In genomic region chr1:12113433-12114339, GRCh38 we compare ENCODE assay signal across 9 cellular contexts. TPM values are rescaled to one million over a fixed set of nuclear protein-coding genes. Genes with fewer than 3 reads are reported as not detected.
DNase-seq lines count a peak whose midpoint lies in the region; ATAC-seq and TF ChIP-seq lines count a peak whose summit lies in the region.
"Had no signal": no experiment of that assay in that cellular context is flagged by ENCODE, and none has a peak within 500 bp of the region (broad histone marks: within the 10 kb centered on the region; RNA-seq: fewer than 3 reads in every experiment).

No MANE protein-coding gene starts in this region.

- H3K36me3 ChIP-seq in CD8-positive, alpha-beta T cell (ENCODE audit: insufficient read depth, low read length): no peaks in the 10 kb centered on the region
- H3K36me3 ChIP-seq in HEK293 (ENCODE audit: control insufficient read depth in 2 of 2, insufficient read depth in 1 of 2, low read length in 2 of 2): no peaks in the 10 kb centered on the region
- no peaks in the 10 kb centered on the region for H3K36me3 ChIP-seq in right atrium auricular region

- H3K27me3 ChIP-seq in CD8-positive, alpha-beta T cell (ENCODE audit: insufficient read depth, low read length): no peaks in the 10 kb centered on the region
- no peaks in the 10 kb centered on the region for H3K27me3 ChIP-seq in right atrium auricular region

- POLR2A ChIA-PET in CD8-positive, alpha-beta T cell (lab: Charles Lee): interaction anchor here (0.6 kb wide), 1 partner anchor 48 kb away, joined by 3 read pairs; no protein-coding TSS in a partner anchor
- POLR2A ChIA-PET in HEK293 (lab: Yijun Ruan, JAX): no interaction called here

- H3K4me1 ChIP-seq in CD8-positive, alpha-beta T cell (ENCODE audit: insufficient read depth, low read length): no peaks in the 10 kb centered on the region
- no peaks in the 10 kb centered on the region for H3K4me1 ChIP-seq in HEK293 (ENCODE audit: control insufficient read depth, insufficient read depth, low read length)
- no peaks in the 10 kb centered on the region for H3K4me1 ChIP-seq in right atrium auricular region

- DNase-seq in CD8-positive, alpha-beta T cell: no peak
- DNase-seq in activated T-helper 1 cell treated with anti-CD3 and anti-CD28 coated beads, Interleukin-12 subunit alpha, Interleukin-12 subunit beta, Interleukin-2, Interleukin-4 antibody, amounts not matched to agents 30 ng/mL and 10 ng/mL and 1 ng/mL, durations not matched to agents 14 hours and 24 hours and 36 hours (ENCODE audit: low spot score): peak; percentile 15
- DNase-seq in right atrium auricular region (ENCODE audit: low spot score): no peak
- DNase-seq in OCI-M1 (lab: John Stamatoyannopoulos, UW): no peak
- DNase-seq in HuH-7.5 (ENCODE audit: low spot score): no peak
- DNase-seq in NOMO-1 (lab: John Stamatoyannopoulos, UW; ENCODE audit: unreplicated experiment in 2 of 2): no peak
- DNase-seq: activated gamma-delta T cell had no signal

- intact Hi-C loops in CD8-positive, alpha-beta T cell (cut with DNase I, micrococcal nuclease): no loop called here
- intact Hi-C loops in activated T-helper 1 cell treated with anti-CD3 and anti-CD28 coated beads, Interleukin-12 subunit alpha, Interleukin-12 subunit beta, Interleukin-2, Interleukin-4 antibody, amounts not matched to agents 30 ng/mL and 10 ng/mL and 1 ng/mL, durations not matched to agents 14 hours and 24 hours and 36 hours (cut with micrococcal nuclease): no loop called here

- peaks cover 3% of the 10 kb centered on the region for H3K4me1 Mint-ChIP-seq in CD8-positive, alpha-beta T cell (ENCODE audit: low read depth)
- peaks cover 23% of the 10 kb centered on the region for H3K4me1 Mint-ChIP-seq in activated T-helper 1 cell treated with anti-CD3 and anti-CD28 coated beads, Interleukin-12 subunit alpha, Interleukin-12 subunit beta, Interleukin-2, Interleukin-4 antibody, amounts not matched to agents 30 ng/mL and 10 ng/mL and 1 ng/mL, durations not matched to agents 14 hours and 24 hours and 36 hours (ENCODE audit: low read depth)

- no peak overlapping the region for H3K4me3 ChIP-seq in CD8-positive, alpha-beta T cell (ENCODE audit: low read depth, low read length)
- H3K4me3 ChIP-seq in HEK293 (ENCODE audit: low read depth, low read length): no peak overlapping the region
- no peak overlapping the region for H3K4me3 ChIP-seq in right atrium auricular region

- H3K9me3 ChIP-seq in CD8-positive, alpha-beta T cell (ENCODE audit: low read length): no peaks in the 10 kb centered on the region
- H3K9me3 ChIP-seq in HEK293 (ENCODE audit: control insufficient read depth, insufficient read depth, low read depth, low read length) (no peaks in the 10 kb centered on the region), right atrium auricular region (no peaks in the 10 kb centered on the region)

- no peak overlapping the region for H3K4me3 Mint-ChIP-seq in CD8-positive, alpha-beta T cell
- peak overlapping the region; percentile 40 for H3K4me3 Mint-ChIP-seq in activated T-helper 1 cell treated with anti-CD3 and anti-CD28 coated beads, Interleukin-12 subunit alpha, Interleukin-12 subunit beta, Interleukin-2, Interleukin-4 antibody, amounts not matched to agents 30 ng/mL and 10 ng/mL and 1 ng/mL, durations not matched to agents 14 hours and 24 hours and 36 hours

- no peaks in the 10 kb centered on the region for H3K27me3 Mint-ChIP-seq in CD8-positive, alpha-beta T cell (ENCODE audit: low read depth)
- peaks cover 2% of the 10 kb centered on the region for H3K27me3 Mint-ChIP-seq in activated T-helper 1 cell treated with anti-CD3 and anti-CD28 coated beads, Interleukin-12 subunit alpha, Interleukin-12 subunit beta, Interleukin-2, Interleukin-4 antibody, amounts not matched to agents 30 ng/mL and 10 ng/mL and 1 ng/mL, durations not matched to agents 14 hours and 24 hours and 36 hours (ENCODE audit: insufficient read depth)

- no peaks in the 10 kb centered on the region for H3K9me3 Mint-ChIP-seq in CD8-positive, alpha-beta T cell
- no peaks in the 10 kb centered on the region for H3K9me3 Mint-ChIP-seq in activated T-helper 1 cell treated with anti-CD3 and anti-CD28 coated beads, Interleukin-12 subunit alpha, Interleukin-12 subunit beta, Interleukin-2, Interleukin-4 antibody, amounts not matched to agents 30 ng/mL and 10 ng/mL and 1 ng/mL, durations not matched to agents 14 hours and 24 hours and 36 hours

- peak overlapping the region; percentile 0 for H3K27ac Mint-ChIP-seq in CD8-positive, alpha-beta T cell
- H3K27ac Mint-ChIP-seq in activated T-helper 1 cell treated with anti-CD3 and anti-CD28 coated beads, Interleukin-12 subunit alpha, Interleukin-12 subunit beta, Interleukin-2, Interleukin-4 antibody, amounts not matched to agents 30 ng/mL and 10 ng/mL and 1 ng/mL, durations not matched to agents 14 hours and 24 hours and 36 hours: peak overlapping the region; percentile 87

- no peaks in the 10 kb centered on the region for H3K36me3 Mint-ChIP-seq in CD8-positive, alpha-beta T cell
- peaks cover 4% of the 10 kb centered on the region for H3K36me3 Mint-ChIP-seq in activated T-helper 1 cell treated with anti-CD3 and anti-CD28 coated beads, Interleukin-12 subunit alpha, Interleukin-12 subunit beta, Interleukin-2, Interleukin-4 antibody, amounts not matched to agents 30 ng/mL and 10 ng/mL and 1 ng/mL, durations not matched to agents 14 hours and 24 hours and 36 hours (ENCODE audit: low read depth)

- no peak for TF ChIP-seq CTCF in CD8-positive, alpha-beta T cell (IDR thresholded peaks at IDR 0.05)
- TF ChIP-seq CTCF in HEK293 (tag by site-specific recombination; IDR thresholded peaks at IDR 0.05) (no peak), right atrium auricular region (IDR thresholded peaks at IDR 0.05) (no peak)

- CTCF ChIA-PET in CD8-positive, alpha-beta T cell (lab: Charles Lee): interaction anchor here (3.9 kb wide), 1 partner anchor 11 kb away, joined by 19 read pairs; no protein-coding TSS in a partner anchor
- CTCF ChIA-PET in HEK293 (lab: Yijun Ruan, JAX): interaction anchor here (0.7 to 1.4 kb wide), 2 partner anchors 95 to 136 kb away, joined by 3 read pairs; no protein-coding TSS in a partner anchor

- H3K27ac ChIP-seq in CD8-positive, alpha-beta T cell (ENCODE audit: low read depth, low read length): no peak overlapping the region
- H3K27ac ChIP-seq in HEK293 (ENCODE audit: extremely low read depth, low read depth, low read length) (no peak overlapping the region), right atrium auricular region (peak overlapping the region; percentile 51 to 55)

- ATAC-seq in CD8-positive, alpha-beta T cell: no peak
- ATAC-seq in GM19463 (IDR thresholded peaks at IDR 0.05; ENCODE audit: unreplicated experiment): no peak

TF ChIP-seq in HEK293, 187 proteins besides CTCF, POLR2A, EP300 and RAD21 (continues in another document):
- TF ChIP-seq TSHZ1 (tag by site-specific recombination; IDR thresholded peaks at IDR 0.05; ENCODE audit: borderline replicate concordance) (no peak), SALL2 (tag by site-specific recombination; IDR thresholded peaks at IDR 0.05; ENCODE audit: borderline replicate concordance) (no peak), GLI4 (tag by site-specific recombination; IDR thresholded peaks at IDR 0.05) (no peak), ZNF549 (tag by site-specific recombination; IDR thresholded peaks at IDR 0.05) (no peak), ZNF776 (tag by site-specific recombination; IDR thresholded peaks at IDR 0.05; ENCODE audit: borderline replicate concordance) (0 out of 2 replicates have a peak, but pooled peaks have one; percentile 50), KLF1 (tag by site-specific recombination; IDR thresholded peaks at IDR 0.05) (no peak), ZNF791 (tag by site-specific recombination; IDR thresholded peaks at IDR 0.05) (no peak), ZNF394 (tag by site-specific recombination; IDR thresholded peaks at IDR 0.05; ENCODE audit: borderline replicate concordance) (no peak), ZNF366 (tag by site-specific recombination; conservative IDR thresholded peaks at IDR 0.05) (peak; percentile 90), ZFP41 (tag by site-specific recombination; IDR thresholded peaks at IDR 0.05; ENCODE audit: borderline replicate concordance) (no peak)

RNA-seq across cellular contexts. Expression of gene TNFRSF8, which starts 50.6 kb away (rescaled TPM):
- total RNA-seq in CD8-positive, alpha-beta T cell: not detected
- total RNA-seq in activated T-helper 1 cell treated with anti-CD3 and anti-CD28 coated beads, Interleukin-12 subunit alpha, Interleukin-12 subunit beta, Interleukin-2, Interleukin-4 antibody, amounts not matched to agents 30 ng/mL and 10 ng/mL and 1 ng/mL, durations not matched to agents 14 hours and 24 hours and 36 hours: 26.9 and 27.9 TPM in 2 replicates
- 1 to 10 TPM; 3.0 to 6.0 TPM for total RNA-seq in right atrium auricular region

RNA-seq across cellular contexts. Expression of gene TNFRSF1B, which starts 53.1 kb away (rescaled TPM):
- total RNA-seq in CD8-positive, alpha-beta T cell: 100 to 1,000 TPM in 1 of 2 experiments, 10 to 100 TPM in 1; 82.6 to 100 TPM
- total RNA-seq in activated T-helper 1 cell treated with anti-CD3 and anti-CD28 coated beads, Interleukin-12 subunit alpha, Interleukin-12 subunit beta, Interleukin-2, Interleukin-4 antibody, amounts not matched to agents 30 ng/mL and 10 ng/mL and 1 ng/mL, durations not matched to agents 14 hours and 24 hours and 36 hours: 211 and 213 TPM in 2 replicates
- total RNA-seq in right atrium auricular region: 10 to 100 TPM; 17.0 to 25.6 TPM

Comparison
In these comparisons a context has a peak if more than half of its experiments do, and no peak if none do; other contexts are left out.
1. H3K27ac ChIP-seq: peak in right atrium auricular region (2 of 2); none in CD8-positive, alpha-beta T cell (single experiment) and HEK293 (single experiment).